Comparison of ENCODE assay signal across 8 cellular contexts in the genomic region with DNA sequence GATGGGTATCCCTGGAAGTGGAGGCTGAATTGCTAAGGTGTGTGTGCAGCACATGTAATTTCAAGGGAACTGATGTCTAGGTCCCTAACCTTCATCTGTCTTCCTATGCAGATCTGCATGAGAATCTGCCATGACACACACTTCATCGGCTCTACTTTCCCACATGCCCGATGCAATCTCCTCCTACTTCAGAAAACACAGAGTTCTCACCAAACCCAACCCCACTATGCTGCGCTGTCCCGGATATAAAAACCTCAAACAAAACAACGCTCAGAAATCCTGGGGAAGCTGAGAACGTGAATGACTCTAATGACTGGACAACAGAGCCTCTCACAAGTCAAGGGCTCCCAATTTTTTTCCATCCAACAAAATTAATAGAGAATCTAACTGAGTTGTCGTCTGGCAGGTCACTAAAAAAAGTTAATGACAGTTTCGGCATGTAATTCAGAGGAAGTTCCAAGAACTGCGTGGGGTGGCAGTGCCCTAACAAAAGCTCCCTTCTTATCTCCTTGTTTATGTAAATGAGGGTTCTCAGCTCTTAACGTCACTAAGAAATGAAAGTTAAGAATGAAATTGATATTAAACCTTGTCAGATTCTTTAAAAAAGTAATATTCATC. TPM values are rescaled to one million over a fixed set of nuclear protein-coding genes. Genes with fewer than 3 reads are reported as not detected.
DNase-seq lines count a peak whose midpoint lies in the region; ATAC-seq, FAIRE-seq and TF ChIP-seq lines count a peak whose summit lies in the region.

No MANE protein-coding gene starts in this region.

- DNase-seq in activated CD8-positive, alpha-beta memory T cell treated with anti-CD3 and anti-CD28 coated beads, Interleukin-2, amount 10 ng/mL, durations not matched to agents 7 days and 5 days = peak; percentile 53
- DNase-seq in activated CD8-positive, alpha-beta memory T cell treated with anti-CD3 and anti-CD28 coated beads, Interleukin-2, amount 50 U/mL, for 48 hours = no peak
- DNase-seq in T-cell = peak in 9 of 34 experiments; percentile 2 to 31 (median 8)
- DNase-seq in erythroblast (lab: John Stamatoyannopoulos, UW) = peak; percentile 37 to 55
- no peak for DNase-seq in anterior cingulate cortex (lab: John Stamatoyannopoulos, UW)
- DNase-seq in RCC 7860 (ENCODE audit: low spot score) = no peak

- H3K4me3 ChIP-seq in thymus (ENCODE audit: low read length) = peak overlapping the region; percentile 45

- 35% methylated on average over 10 of the region's 10 CpGs for WGBS in thymus

- POLR2A ChIA-PET in T-cell (lab: Charles Lee) = no interaction called here

- peak overlapping the region; percentile 13 for H3K27ac Mint-ChIP-seq in activated CD8-positive, alpha-beta memory T cell treated with anti-CD3 and anti-CD28 coated beads, Interleukin-2, amount 10 ng/mL, durations not matched to agents 7 days and 5 days
- H3K27ac Mint-ChIP-seq in T-cell = peak overlapping the region; percentile 46 to 75

- ATAC-seq in activated CD8-positive, alpha-beta memory T cell treated with anti-CD3 and anti-CD28 coated beads, Interleukin-2, amount 10 ng/mL, durations not matched to agents 7 days and 5 days = peak; percentile 83
- ATAC-seq in T-cell (replicated peaks in 1 of 4) = peak; percentile 84 to 92 (median 86)
- no peak for ATAC-seq in GM21515 (IDR thresholded peaks at IDR 0.05; ENCODE audit: unreplicated experiment)

- H3K27me3 Mint-ChIP-seq in activated CD8-positive, alpha-beta memory T cell treated with anti-CD3 and anti-CD28 coated beads, Interleukin-2, amount 10 ng/mL, durations not matched to agents 7 days and 5 days = no peaks in the 10 kb centered on the region
- H3K27me3 Mint-ChIP-seq in T-cell = no peaks in the 10 kb centered on the region

- peaks cover 11% of the 10 kb centered on the region for H3K4me1 Mint-ChIP-seq in activated CD8-positive, alpha-beta memory T cell treated with anti-CD3 and anti-CD28 coated beads, Interleukin-2, amount 10 ng/mL, durations not matched to agents 7 days and 5 days
- H3K4me1 Mint-ChIP-seq in T-cell = peaks cover 16 to 19% (median 17%) of the 10 kb centered on the region in 3 donors

- H3K9me3 Mint-ChIP-seq in activated CD8-positive, alpha-beta memory T cell treated with anti-CD3 and anti-CD28 coated beads, Interleukin-2, amount 10 ng/mL, durations not matched to agents 7 days and 5 days (ENCODE audit: low read depth) = no peaks in the 10 kb centered on the region
- no peaks in the 10 kb centered on the region for H3K9me3 Mint-ChIP-seq in T-cell

- no peak for FAIRE-seq in RCC 7860 (lab: Jason Lieb, UNC)

- H3K4me3 Mint-ChIP-seq in activated CD8-positive, alpha-beta memory T cell treated with anti-CD3 and anti-CD28 coated beads, Interleukin-2, amount 10 ng/mL, durations not matched to agents 7 days and 5 days = peak overlapping the region; percentile 45
- H3K4me3 Mint-ChIP-seq in T-cell = peak overlapping the region; percentile 58 to 68 (median 65)

- no peaks in the 10 kb centered on the region for H3K36me3 Mint-ChIP-seq in activated CD8-positive, alpha-beta memory T cell treated with anti-CD3 and anti-CD28 coated beads, Interleukin-2, amount 10 ng/mL, durations not matched to agents 7 days and 5 days
- peaks cover 9% of the 10 kb centered on the region for H3K36me3 Mint-ChIP-seq in T-cell

- no peaks in the 10 kb centered on the region for H3K36me3 ChIP-seq in thymus (ENCODE audit: control insufficient read depth, insufficient read depth)

- no peak overlapping the region for H3K27ac ChIP-seq in thymus (ENCODE audit: low read depth)

- H3K4me1 ChIP-seq in thymus (ENCODE audit: control insufficient read depth, insufficient read depth, low read length) = peaks cover 5% of the 10 kb centered on the region

- H3K27me3 ChIP-seq in thymus (ENCODE audit: control insufficient read depth, insufficient read depth) = no peaks in the 10 kb centered on the region

- no peak for TF ChIP-seq POLR2A in erythroblast (IDR thresholded peaks at IDR 0.05; ENCODE audit: low read length)

- CTCF ChIA-PET in activated CD8-positive, alpha-beta memory T cell treated with anti-CD3 and anti-CD28 coated beads, Interleukin-2, amount 10 ng/mL, durations not matched to agents 7 days and 5 days (lab: Charles Lee) = no interaction called here
- CTCF ChIA-PET in T-cell (lab: Charles Lee) = interaction anchor here in 1 of 2 donors (0.7 to 1.1 kb wide), 3 partner anchors 9 to 40 kb away, joined by 3 to 4 read pairs (median 3); no protein-coding TSS in a partner anchor

- H3K9me3 ChIP-seq in thymus (ENCODE audit: control insufficient read depth) = no peaks in the 10 kb centered on the region

RNA-seq across cellular contexts. Expression of gene STX18, which starts 39.0 kb away (rescaled TPM):
- total RNA-seq in activated CD8-positive, alpha-beta memory T cell treated with anti-CD3 and anti-CD28 coated beads, Interleukin-2, amount 10 ng/mL, durations not matched to agents 7 days and 5 days = 10 to 100 TPM; 25.6 to 26.5 TPM
- total RNA-seq in T-cell = 10 to 100 TPM; 19.7 to 24.2 (median 22.3) TPM
- 33.1 TPM for polyA plus RNA-seq in thymus

Comparison
In these comparisons a context has a peak if more than half of its experiments do, and no peak if none do; other contexts are left out.
1. DNase-seq: peak in activated CD8-positive, alpha-beta memory T cell treated with anti-CD3 and anti-CD28 coated beads, Interleukin-2, amount 10 ng/mL, durations not matched to agents 7 days and 5 days (single experiment) and erythroblast (2 of 2); none in activated CD8-positive, alpha-beta memory T cell treated with anti-CD3 and anti-CD28 coated beads, Interleukin-2, amount 50 U/mL, for 48 hours (single experiment), anterior cingulate cortex (0 of 58) and RCC 7860 (single experiment).